In genomic region chr16:3725291-3725690, GRCh38 we compare ENCODE assay signal across 21 cellular contexts.
"Had no signal": no experiment of that assay in that cellular context is flagged by ENCODE, and none has a peak within 500 bp of the region (broad histone marks: within the 10 kb centered on the region; RNA-seq: fewer than 3 reads in every experiment).

No MANE protein-coding gene starts in this region.

- DNase-seq: activated CD4-positive, alpha-beta T cell treated with anti-CD3 and anti-CD28 coated beads, Interleukin-2, amount 50 U/mL, for 4 hours; activated CD8-positive, alpha-beta memory T cell treated with anti-CD3 and anti-CD28 coated beads, Interleukin-2, amount 50 U/mL, for 48 hours; activated naive CD4-positive, alpha-beta T cell treated with anti-CD3 and anti-CD28 coated beads for 36 hours; activated T-cell treated with anti-CD3 and anti-CD28 coated beads, Interleukin-2, amount 50 U/mL, for 48 hours; amygdala; effector CD8-positive, alpha-beta T cell; foreskin keratinocyte; immature natural killer cell; kidney glomerular epithelial cell; left ventricle myocardium inferior; mucosa of descending colon; ovary; psoas muscle; stimulated activated CD4-positive, alpha-beta T cell treated with anti-CD3 and anti-CD28 coated beads, Interleukin-1b, Interleukin-23, amount 100 ng/mL, for 48 hours; stimulated activated naive CD8-positive, alpha-beta T cell treated with anti-CD3 and anti-CD28 coated beads, Interleukin-15, amount 100 ng/mL, for 72 hours; tibial artery had no signal

- H3K27me3 ChIP-seq: foreskin keratinocyte, hepatocyte, ovary, tibial artery had no signal

- ATAC-seq: foreskin keratinocyte; mucosa of descending colon; psoas muscle; right cardiac atrium; SK-N-SH treated with all-trans-retinoic acid at 6 μM for 48 hours; stimulated activated naive CD8-positive, alpha-beta T cell treated with anti-CD3 and anti-CD28 coated beads, Interleukin-15, amount 100 ng/mL, for 72 hours had no signal

- H3K36me3 ChIP-seq: ovary had no signal

- H3K9me3 ChIP-seq: left ventricle myocardium inferior, mucosa of descending colon, ovary, psoas muscle, tibial artery had no signal

- H3K27ac ChIP-seq: foreskin keratinocyte, hepatocyte, left ventricle myocardium inferior, ovary, psoas muscle, tibial artery had no signal

- H2AFZ ChIP-seq: hepatocyte had no signal

- H3K79me2 ChIP-seq: hepatocyte had no signal

- H3K4me3 ChIP-seq: hepatocyte, left ventricle myocardium inferior, mucosa of descending colon, ovary, psoas muscle, tibial artery had no signal

- H3K4me2 ChIP-seq: hepatocyte had no signal

- H3K4me1 ChIP-seq: foreskin keratinocyte, psoas muscle, tibial artery had no signal

- FAIRE-seq: bronchial epithelial cell, TTC549 had no signal
